Comparison of ENCODE assay signal across 17 cellular contexts in the genomic region with DNA sequence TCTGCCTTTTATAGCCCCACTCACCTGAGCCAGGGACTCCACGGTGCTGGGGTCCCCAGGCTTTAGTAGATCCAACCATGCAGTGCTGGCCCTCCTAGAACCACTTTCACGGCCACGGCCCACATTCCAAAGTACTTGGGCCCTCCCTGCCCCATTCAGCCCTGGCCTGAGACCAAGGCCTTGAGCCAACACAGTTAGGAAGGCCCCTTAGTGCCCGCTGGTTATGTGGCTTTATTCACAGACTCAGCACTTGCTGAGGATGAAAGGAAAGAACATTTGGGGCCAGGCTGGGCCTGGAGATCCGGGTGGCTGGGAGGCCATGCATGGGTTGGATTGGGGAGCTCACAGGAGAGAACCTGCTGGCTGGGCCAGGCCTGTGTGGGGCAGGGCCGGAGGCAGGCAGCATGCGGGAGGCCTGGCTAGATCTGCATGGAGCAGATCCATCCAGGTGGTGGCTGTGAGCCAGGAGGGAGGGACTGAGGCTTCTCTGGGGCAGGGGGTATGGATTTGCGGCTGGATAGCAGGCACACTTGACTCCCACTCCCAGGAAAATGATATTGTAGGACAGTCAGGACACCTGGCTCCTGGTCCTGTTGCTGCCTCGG. TPM values are rescaled to one million over a fixed set of nuclear protein-coding genes. Genes with fewer than 3 reads are reported as not detected.
DNase-seq lines count a peak whose midpoint lies in the region; ATAC-seq, FAIRE-seq and TF ChIP-seq lines count a peak whose summit lies in the region.
"Had no signal": no experiment of that assay in that cellular context is flagged by ENCODE, and none has a peak within 500 bp of the region (broad histone marks: within the 10 kb centered on the region; RNA-seq: fewer than 3 reads in every experiment).

No MANE protein-coding gene starts in this region.

- H3K4me1 ChIP-seq in HUES48 (ENCODE audit: control insufficient read depth, insufficient read depth, low read length) = peaks cover 15% of the 10 kb centered on the region
- no peaks in the 10 kb centered on the region for H3K4me1 ChIP-seq in mammary epithelial cell (ENCODE audit: insufficient read depth, low read length)
- peaks cover 14 to 43% of the 10 kb centered on the region in 2 donors for H3K4me1 ChIP-seq in left lung
- peaks cover 18 to 29% (median 28%) of the 10 kb centered on the region in 4 donors for H3K4me1 ChIP-seq in stomach

- H3K9me3 ChIP-seq in HUES48 (ENCODE audit: control insufficient read depth, insufficient read depth, low read length) (no peaks in the 10 kb centered on the region), mammary epithelial cell (replicated peaks; ENCODE audit: insufficient read depth, low read length) (no peaks in the 10 kb centered on the region), left lung (no peaks in the 10 kb centered on the region), stomach (no peaks in the 10 kb centered on the region)
- H3K9me3 ChIP-seq: esophagus muscularis mucosa, gastroesophageal sphincter, SJSA1 had no signal

- dilution Hi-C loops in mammary epithelial cell (cut with HindIII; ENCODE audit: low sequenced_read_pairs) = loop anchor here (25.0 kb wide), 1 partner anchor 304 kb away; no protein-coding TSS in a partner anchor

- TF ChIP-seq EP300 in stomach (IDR thresholded peaks at IDR 0.05) = no peak

- in situ Hi-C loops in mammary epithelial cell (cut with MboI; ENCODE audit: low sequenced_read_pairs in 2 of 2) = loop anchor here (5.0 to 25.0 kb wide), 2 partner anchors 114 to 304 kb away; no protein-coding TSS in a partner anchor

- 0 out of 2 replicates have a peak, but pooled peaks cover 3% of the 10 kb centered on the region for H3K27me3 ChIP-seq in HUES48 (ENCODE audit: control insufficient read depth, insufficient read depth, low read length)
- no peaks in the 10 kb centered on the region for H3K27me3 ChIP-seq in mammary epithelial cell (ENCODE audit: insufficient read depth, low read length)
- no peaks in the 10 kb centered on the region for H3K27me3 ChIP-seq in left lung
- H3K27me3 ChIP-seq in stomach = no peaks in the 10 kb centered on the region
- H3K27me3 ChIP-seq: esophagus muscularis mucosa, gastroesophageal sphincter had no signal

- H2AFZ ChIP-seq in mammary epithelial cell (ENCODE audit: low read depth, low read length) = peak overlapping the region; percentile 74
- H2AFZ ChIP-seq: PC-9 had no signal

- no peak for FAIRE-seq in RCC 7860 (lab: Jason Lieb, UNC)

- H3K9ac ChIP-seq in HUES48 (ENCODE audit: low read depth, low read length) (no peak overlapping the region), mammary epithelial cell (ENCODE audit: insufficient read depth, low read length) (no peak overlapping the region)

- BruUV-seq in mammary epithelial cell (replicated peaks; lab: Mats Ljungman, UMichigan) = no TSS peak

- TF ChIP-seq CTCF in mammary epithelial cell (conservative IDR thresholded peaks at IDR 0.05 in 1 of 2, IDR thresholded peaks at IDR 0.05 in 1 of 2; ENCODE audit: extremely low read depth in 1 of 2, insufficient read depth in 1 of 2, low read depth in 1 of 2, low read length in 2 of 2) (no peak), left lung (IDR thresholded peaks at IDR 0.05) (no peak), stomach (IDR thresholded peaks at IDR 0.05) (no peak)

- 33% methylated on average over 8 of the region's 9 CpGs for WGBS in mammary epithelial cell (ENCODE audit: low coverage, missing lambda C conversion rate)
- 34 to 58% (median 46%) methylated on average over 6 to 9 of the region's 9 CpGs for WGBS in stomach, 5 donors

- no peaks in the 10 kb centered on the region for H3K79me2 ChIP-seq in mammary epithelial cell (ENCODE audit: insufficient read depth, low read length)

- ATAC-seq in left lung = peak; percentile 47
- ATAC-seq in HG02798 (IDR thresholded peaks at IDR 0.05; ENCODE audit: poor library complexity, unreplicated experiment) = no peak
- no peak for ATAC-seq in HG03521 (IDR thresholded peaks at IDR 0.05; ENCODE audit: unreplicated experiment)

- no peak for DNase-seq in mammary epithelial cell
- DNase-seq in left lung = peak in 1 of 2 donors; percentile 48
- DNase-seq in stomach = peak; percentile 48
- no peak for DNase-seq in RCC 7860 (ENCODE audit: low spot score)
- DNase-seq: activated CD4-positive, alpha-beta T cell treated with anti-CD3 and anti-CD28 coated beads, Interleukin-2, amount 50 U/mL, for 1 hour; activated effector memory CD4-positive, alpha-beta T cell treated with anti-CD3 and anti-CD28 coated beads, Interleukin-2, amount 50 U/mL, for 16 hours; CD4-positive, alpha-beta memory T cell; T-helper 2 cell had no signal

- no peaks in the 10 kb centered on the region for H4K20me1 ChIP-seq in mammary epithelial cell (ENCODE audit: insufficient read depth, low read length)

- intact Hi-C loops in mammary epithelial cell (cut with micrococcal nuclease) = loop anchor here (1.0 to 5.0 kb wide), 2 partner anchors 67 to 569 kb away; no protein-coding TSS in a partner anchor
- intact Hi-C loops in left lung (cut with DNase I) = loop anchor here (2.0 to 10.0 kb wide), 2 partner anchors 112 to 116 kb away; no protein-coding TSS in a partner anchor
- intact Hi-C loops in stomach (cut with DNase I; ENCODE audit: low total_unique reads) = loop anchor here (2.0 kb wide), 1 partner anchor 116 kb away; no protein-coding TSS in a partner anchor

- H3K27ac ChIP-seq in HUES48 (ENCODE audit: low read depth, low read length) = peak overlapping the region; percentile 83
- H3K27ac ChIP-seq in mammary epithelial cell (ENCODE audit: insufficient read depth, low read depth, low read length) = no peak overlapping the region
- H3K27ac ChIP-seq in left lung = peak overlapping the region in 1 of 2 donors; percentile 72
- peak overlapping the region in 4 of 5 donors; percentile 52 to 72 (median 69) for H3K27ac ChIP-seq in stomach
- H3K27ac ChIP-seq: PC-9, SJSA1 had no signal

- H3K4me2 ChIP-seq in mammary epithelial cell (ENCODE audit: insufficient read depth, low read depth, low read length) = no peak overlapping the region
- H3K4me2 ChIP-seq: PC-9 had no signal

- H3K4me3 ChIP-seq in HUES48 (ENCODE audit: low read depth, low read length) (no peak overlapping the region), mammary epithelial cell (replicated peaks in 1 of 3; ENCODE audit: insufficient read depth in 1 of 3, low read depth in 2 of 3, low read length in 3 of 3) (no peak overlapping the region), left lung (no peak overlapping the region), stomach (no peak overlapping the region)
- H3K4me3 ChIP-seq: esophagus muscularis mucosa, gastroesophageal sphincter, PC-9, SJSA1 had no signal

- no peaks in the 10 kb centered on the region for H3K36me3 ChIP-seq in HUES48 (ENCODE audit: control insufficient read depth, insufficient read depth, low read length)
- no peaks in the 10 kb centered on the region for H3K36me3 ChIP-seq in mammary epithelial cell (ENCODE audit: insufficient read depth, low read length)
- no peaks in the 10 kb centered on the region for H3K36me3 ChIP-seq in left lung
- H3K36me3 ChIP-seq in stomach = no peaks in the 10 kb centered on the region
- H3K36me3 ChIP-seq: esophagus muscularis mucosa, gastroesophageal sphincter, SJSA1 had no signal

- CTCF ChIA-PET in mammary epithelial cell (lab: Charles Lee; ENCODE audit: low non-redundant PET) = interaction anchor here (0.5 to 0.6 kb wide), 3 partner anchors 114 to 551 kb away, joined by 4 to 10 read pairs (median 5); no protein-coding TSS in a partner anchor

- TF ChIP-seq POLR2A in stomach (IDR thresholded peaks at IDR 0.05) = no peak

RNA-seq across cellular contexts. Expression of gene CHRM1, which starts 12.6 kb away (rescaled TPM):
- total RNA-seq in mammary epithelial cell (not detected), left lung (1 to 10 TPM; 1.2 to 2.3 TPM), stomach (10 to 100 TPM in 1 of 5 donors, 1 to 10 TPM in 2, under 1 TPM in 1, not detected in 1; 0.73 to 19.4 (median 6.6) TPM)
- polyA plus RNA-seq in mammary epithelial cell (not detected), stomach (under 1 TPM in 2 of 3 donors, not detected in 1; 0.12 to 0.48 TPM)
- polyA minus RNA-seq in mammary epithelial cell = not detected
- total RNA-seq: cardiac septum; CD4-positive, alpha-beta memory T cell; G401; PC-9; SJSA1 had no signal
- polyA plus RNA-seq: CD4-positive, alpha-beta memory T cell had no signal

RNA-seq across cellular contexts. Expression of gene SLC3A2, which starts 27.9 kb away (rescaled TPM):
- total RNA-seq in mammary epithelial cell (1,000 to 10,000 TPM; 1,418 to 1,465 TPM), left lung (100 to 1,000 TPM; 131 to 228 TPM), stomach (100 to 1,000 TPM in 4 of 5 donors, 10 to 100 TPM in 1; 70.7 to 255 (median 141) TPM)
- polyA plus RNA-seq in mammary epithelial cell (1,009 TPM), stomach (100 to 1,000 TPM in 1 of 3 donors, 10 to 100 TPM in 2; 36.0 to 176 (median 51.6) TPM)
- 581 TPM for polyA minus RNA-seq in mammary epithelial cell

Comparison
In these comparisons a context has a peak if more than half of its experiments do, and no peak if none do; other contexts are left out.
1. RNA of gene SLC3A2, which starts 27.9 kb away (total RNA-seq): 1,418 to 1,465 TPM in mammary epithelial cell; 131 to 228 TPM in left lung and 70.7 to 255 TPM in stomach; every median in the first group is over 4 times any median in the second.